20 cellular contexts compared by ENCODE assay signal in genomic region chr19:11550265-11550664, GRCh38. TPM values are rescaled to one million over a fixed set of nuclear protein-coding genes. Genes with fewer than 3 reads are reported as not detected.
"Had no signal": no experiment of that assay in that cellular context is flagged by ENCODE, and none has a peak within 500 bp of the region (broad histone marks: within the 10 kb centered on the region; RNA-seq: fewer than 3 reads in every experiment).

No MANE protein-coding gene starts in this region.

- H3K4me3 Mint-ChIP-seq: activated T-cell treated with anti-CD3 and anti-CD28 coated beads, Interleukin-2, amount 50 U/mL, for 72 hours; natural killer cell had no signal

- H3K36me3 Mint-ChIP-seq: natural killer cell had no signal

- DNase-seq: activated CD4-positive, alpha-beta T cell treated with anti-CD3 and anti-CD28 coated beads, Interleukin-2, amount 50 U/mL, for 4 hours; activated effector memory CD4-positive, alpha-beta T cell treated with anti-CD3 and anti-CD28 coated beads, Interleukin-2, amount 50 U/mL, for 16 hours; activated naive CD4-positive, alpha-beta T cell treated with anti-CD3 and anti-CD28 coated beads, Interleukin-2, amount 50 U/mL, for 16 hours; activated T-cell treated with anti-CD3 and anti-CD28 coated beads, Interleukin-2, amount 50 U/mL, for 72 hours; aorta; cerebellar nuclear complex; cortex of kidney; left cardiac atrium; mesendoderm; natural killer cell; occipital lobe; stimulated activated CD4-positive, alpha-beta T cell treated with anti-CD3 and anti-CD28 coated beads, Interleukin-2, amount 100 ng/mL, for 24 hours; stimulated activated naive CD4-positive, alpha-beta T cell treated with Interleukin-2 at 50 U/mL for 16 hours; substantia nigra; T-helper 2 cell; trophoblast cell had no signal

- H3K4me3 ChIP-seq: right atrium auricular region had no signal

- H3K27me3 ChIP-seq: right atrium auricular region had no signal

- H3K9me3 Mint-ChIP-seq: activated T-cell treated with anti-CD3 and anti-CD28 coated beads, Interleukin-2, amount 50 U/mL, for 72 hours; natural killer cell had no signal

- H3K27ac Mint-ChIP-seq: activated T-cell treated with anti-CD3 and anti-CD28 coated beads, Interleukin-2, amount 50 U/mL, for 72 hours; natural killer cell had no signal

- H3K27ac ChIP-seq: right atrium auricular region, VCaP had no signal

- ATAC-seq: activated T-cell treated with anti-CD3 and anti-CD28 coated beads, Interleukin-2, amount 50 U/mL, for 72 hours; left cardiac atrium; natural killer cell had no signal

- H3K9me3 ChIP-seq: right atrium auricular region had no signal

RNA-seq across cellular contexts. Expression of gene CNN1, which starts 11.6 kb away (rescaled TPM):
- total RNA-seq: activated CD8-positive, alpha-beta memory T cell treated with anti-CD3 and anti-CD28 coated beads for 36 hours; activated T-cell treated with anti-CD3 and anti-CD28 coated beads, Interleukin-2, amount 50 U/mL, for 72 hours; bronchial epithelial cell; natural killer cell; occipital lobe had no signal
